In genomic region chr16:49010396-49010795, GRCh38 we compare ENCODE assay signal across 19 cellular contexts.
A peak's percentile ranks its signal among the peaks of the same experiment; 100 is the strongest.
DNase-seq lines count a peak whose midpoint lies in the region; TF ChIP-seq lines count a peak whose summit lies in the region.
"Had no signal": no experiment of that assay in that cellular context is flagged by ENCODE, and none has a peak within 500 bp of the region (broad histone marks: within the 10 kb centered on the region; RNA-seq: fewer than 3 reads in every experiment).

No MANE protein-coding gene starts in this region.

- WGBS in endodermal cell (ENCODE audit: insufficient coverage in 1 of 2, insufficient read length in 1 of 2), 2 experiments, result 89 to 92% methylated on average over 6 to 8 of the region's 8 CpGs
- no CpG with 5 or more reads among the region's 8 CpGs for WGBS in neuronal stem cell (ENCODE audit: extremely low coverage in 2 of 2, insufficient read length in 2 of 2, insufficient replicate concordance in 1 of 2), 2 donors

- no peak overlapping the region for H3K23ac ChIP-seq in neuronal stem cell (ENCODE audit: low read depth, low read length, poor library complexity)

- peak overlapping the region; percentile 33 for H3K27ac Mint-ChIP-seq in endodermal cell
- H3K27ac Mint-ChIP-seq in activated CD4-positive, alpha-beta T cell treated with anti-CD3 and anti-CD28 coated beads, Interleukin-2, amount 10 ng/mL, durations not matched to agents 7 days and 5 days, result no peak overlapping the region

- H3K18ac ChIP-seq in neuronal stem cell (ENCODE audit: low read length), result no peak overlapping the region

- H3K79me1 ChIP-seq in neuronal stem cell (ENCODE audit: low read depth, low read length), result no peaks in the 10 kb centered on the region

- no peaks in the 10 kb centered on the region for H3K27me3 ChIP-seq in endodermal cell (ENCODE audit: control insufficient read depth, insufficient read depth, low read length, poor library complexity, severe bottlenecking)
- no peaks in the 10 kb centered on the region for H3K27me3 ChIP-seq in neuronal stem cell (ENCODE audit: control insufficient read depth in 3 of 3, insufficient read depth in 3 of 3, low read depth in 1 of 3, low read length in 3 of 3)
- H3K27me3 ChIP-seq: BE2C, Peyer's patch had no signal

- no peak overlapping the region for H2BK15ac ChIP-seq in neuronal stem cell (ENCODE audit: low read length)

- H2BK12ac ChIP-seq in neuronal stem cell (ENCODE audit: low read length), result no peak overlapping the region

- intact Hi-C loops in posterior cingulate gyrus (cut with DNase I), result no loop called here

- H3K4me1 Mint-ChIP-seq in endodermal cell, result peaks cover 14% of the 10 kb centered on the region
- no peaks in the 10 kb centered on the region for H3K4me1 Mint-ChIP-seq in activated CD4-positive, alpha-beta T cell treated with anti-CD3 and anti-CD28 coated beads, Interleukin-2, amount 10 ng/mL, durations not matched to agents 7 days and 5 days

- TF ChIP-seq CTCF in endodermal cell (conservative IDR thresholded peaks at IDR 0.05), result no peak

- peaks cover 2% of the 10 kb centered on the region for H3K9me3 Mint-ChIP-seq in endodermal cell
- H3K9me3 Mint-ChIP-seq in activated CD4-positive, alpha-beta T cell treated with anti-CD3 and anti-CD28 coated beads, Interleukin-2, amount 10 ng/mL, durations not matched to agents 7 days and 5 days, result peaks cover 2% of the 10 kb centered on the region

- H3K9me3 ChIP-seq in endodermal cell (ENCODE audit: control insufficient read depth, low read length), result no peaks in the 10 kb centered on the region
- H3K9me3 ChIP-seq in neuronal stem cell (replicated peaks in 1 of 2; ENCODE audit: control insufficient read depth in 2 of 2, insufficient read depth in 1 of 2, low read depth in 1 of 2, low read length in 2 of 2), result no peaks in the 10 kb centered on the region
- H3K9me3 ChIP-seq: A549, BE2C had no signal

- H3K4me3 ChIP-seq in endodermal cell (ENCODE audit: low read length), result no peak overlapping the region
- H3K4me3 ChIP-seq in neuronal stem cell (ENCODE audit: low read length in 2 of 2), result no peak overlapping the region
- H3K4me3 ChIP-seq: A549, K562, Peyer's patch had no signal

- CTCF ChIA-PET in activated CD4-positive, alpha-beta T cell treated with anti-CD3 and anti-CD28 coated beads, Interleukin-2, amount 10 ng/mL, durations not matched to agents 7 days and 5 days (lab: Charles Lee), result no interaction called here

- peak overlapping the region; percentile 49 for H3K14ac ChIP-seq in neuronal stem cell (ENCODE audit: low read length)

- no peak overlapping the region for H3K4me2 ChIP-seq in neuronal stem cell (ENCODE audit: insufficient read depth, low read length, poor library complexity, severe bottlenecking)
- H3K4me2 ChIP-seq: A549 had no signal

- DNase-seq in AG08395 (ENCODE audit: low spot score), result peak; percentile 23
- DNase-seq in HCEC 1CT, result peak; percentile 12
- DNase-seq in endodermal cell, result no peak
- DNase-seq in neuronal stem cell (ENCODE audit: low spot score), result no peak
- no peak for DNase-seq in NCI-H1417 (lab: John Stamatoyannopoulos, UW)
- no peak for DNase-seq in activated CD4-positive, alpha-beta T cell treated with anti-CD3 and anti-CD28 coated beads, Interleukin-2, amount 10 ng/mL, durations not matched to agents 7 days and 5 days
- DNase-seq in effector CD8-positive, alpha-beta T cell (lab: John Stamatoyannopoulos, UW), result no peak
- no peak for DNase-seq in posterior cingulate gyrus
- DNase-seq: BE2C, DMS53, GOT3, NCI-H1092, NCI-H146, NCI-H2081, NCI-H2171, NCI-H524 treated with DMSO at 0.1 percent for 48 hours, Peyer's patch had no signal

- peaks cover 17% of the 10 kb centered on the region for H3K4me1 ChIP-seq in endodermal cell (ENCODE audit: control insufficient read depth, insufficient read depth, low read length)
- H3K4me1 ChIP-seq in neuronal stem cell (ENCODE audit: control insufficient read depth in 2 of 2, insufficient read depth in 1 of 2, low read depth in 1 of 2, low read length in 2 of 2), result peaks cover 0 to 5% of the 10 kb centered on the region in 2 donors
- H3K4me1 ChIP-seq: A549, BE2C, Peyer's patch had no signal

- H3K9ac ChIP-seq in endodermal cell (ENCODE audit: extremely low read depth, low read length, poor library complexity, severe bottlenecking) (no peak overlapping the region), neuronal stem cell (ENCODE audit: low read depth, low read length, poor library complexity) (no peak overlapping the region)

- no peak overlapping the region for H3K4me3 Mint-ChIP-seq in endodermal cell
- no peak overlapping the region for H3K4me3 Mint-ChIP-seq in activated CD4-positive, alpha-beta T cell treated with anti-CD3 and anti-CD28 coated beads, Interleukin-2, amount 10 ng/mL, durations not matched to agents 7 days and 5 days

- no peak overlapping the region for H2AFZ ChIP-seq in neuronal stem cell (ENCODE audit: low read length)

- no peak overlapping the region for H2AK5ac ChIP-seq in neuronal stem cell (ENCODE audit: low read depth, low read length)

- no peak overlapping the region for H3K27ac ChIP-seq in endodermal cell (ENCODE audit: low read depth, low read length)
- H3K27ac ChIP-seq in neuronal stem cell (replicated peaks; ENCODE audit: low read length), result no peak overlapping the region
- H3K27ac ChIP-seq: A549, Peyer's patch had no signal

- H2BK120ac ChIP-seq in neuronal stem cell (ENCODE audit: low read depth, low read length), result no peak overlapping the region

- H3K36me3 Mint-ChIP-seq in endodermal cell (ENCODE audit: low read depth), result no peaks in the 10 kb centered on the region
- H3K36me3 Mint-ChIP-seq in activated CD4-positive, alpha-beta T cell treated with anti-CD3 and anti-CD28 coated beads, Interleukin-2, amount 10 ng/mL, durations not matched to agents 7 days and 5 days (ENCODE audit: low read depth), result no peaks in the 10 kb centered on the region

- no peak overlapping the region for H2BK5ac ChIP-seq in neuronal stem cell (ENCODE audit: low read length)

- peaks cover 11% of the 10 kb centered on the region for H3K27me3 Mint-ChIP-seq in endodermal cell (ENCODE audit: insufficient read depth)
- no peaks in the 10 kb centered on the region for H3K27me3 Mint-ChIP-seq in activated CD4-positive, alpha-beta T cell treated with anti-CD3 and anti-CD28 coated beads, Interleukin-2, amount 10 ng/mL, durations not matched to agents 7 days and 5 days

- H3K36me3 ChIP-seq in endodermal cell (ENCODE audit: control insufficient read depth, insufficient read depth, low read length) (no peaks in the 10 kb centered on the region), neuronal stem cell (replicated peaks in 1 of 2; ENCODE audit: control insufficient read depth in 2 of 2, insufficient read depth in 2 of 2, low read length in 2 of 2) (no peaks in the 10 kb centered on the region)
- H3K36me3 ChIP-seq: BE2C, Peyer's patch had no signal

- POLR2A ChIA-PET in activated CD4-positive, alpha-beta T cell treated with anti-CD3 and anti-CD28 coated beads, Interleukin-2, amount 10 ng/mL, durations not matched to agents 7 days and 5 days (lab: Charles Lee), result no interaction called here

- no peak overlapping the region for H3K4ac ChIP-seq in neuronal stem cell (ENCODE audit: low read length)

- H4K91ac ChIP-seq in neuronal stem cell (ENCODE audit: low read depth, low read length, poor library complexity), result no peak overlapping the region

- no peak overlapping the region for H4K8ac ChIP-seq in neuronal stem cell (ENCODE audit: low read depth, low read length)

Comparison
In these comparisons a context has a peak if more than half of its experiments do, and no peak if none do; other contexts are left out.
1. DNase-seq: peak in AG08395 (single experiment) and HCEC 1CT (single experiment); none in endodermal cell (single experiment), neuronal stem cell (single experiment), NCI-H1417 (0 of 3), activated CD4-positive, alpha-beta T cell treated with anti-CD3 and anti-CD28 coated beads, Interleukin-2, amount 10 ng/mL, durations not matched to agents 7 days and 5 days (single experiment), effector CD8-positive, alpha-beta T cell (single experiment) and posterior cingulate gyrus (0 of 10).